In genomic region chr15:81813215-81813614, GRCh38 we compare ENCODE assay signal across 13 cellular contexts.
DNase-seq lines count a peak whose midpoint lies in the region; ATAC-seq and TF ChIP-seq lines count a peak whose summit lies in the region.
"Had no signal": no experiment of that assay in that cellular context is flagged by ENCODE, and none has a peak within 500 bp of the region (broad histone marks: within the 10 kb centered on the region; RNA-seq: fewer than 3 reads in every experiment).

No MANE protein-coding gene starts in this region.

- no peaks in the 10 kb centered on the region for H3K36me3 ChIP-seq in GM23338 (ENCODE audit: insufficient read depth)

- H3K27ac Mint-ChIP-seq in GM23338, result no peak overlapping the region
- no peak overlapping the region for H3K27ac Mint-ChIP-seq in activated T-helper 2 cell treated with anti-CD3 and anti-CD28 coated beads, Interferon-gamma antibody, Interleukin-2, Interleukin-4, amounts not matched to agents 10 μg/mL and 5 μg/mL and 100 μg/mL, durations not matched to agents 14 hours and 24 hours and 36 hours
- H3K27ac Mint-ChIP-seq: activated naive CD4-positive, alpha-beta T cell treated with anti-CD3 and anti-CD28 coated beads for 36 hours; CD4-positive, alpha-beta T cell; stimulated activated naive CD8-positive, alpha-beta T cell treated with anti-CD3 and anti-CD28 coated beads, Interleukin-15, Interleukin-2, amounts not matched to agents 100 ng/mL and 50 ng/mL, for 24 hours had no signal

- no peaks in the 10 kb centered on the region for H3F3A ChIP-seq in GM23338 (replicated peaks; ENCODE audit: low read depth)

- TF ChIP-seq CTCF in GM23338 (conservative IDR thresholded peaks at IDR 0.05; ENCODE audit: low read depth in 2 of 2) (peak; percentile 70 to 89), fibroblast of villous mesenchyme (IDR thresholded peaks at IDR 0.05; ENCODE audit: insufficient read depth, low read depth, low read length) (peak; percentile 21)

- no peaks in the 10 kb centered on the region for H3K27me3 Mint-ChIP-seq in GM23338 (ENCODE audit: insufficient read depth, low read depth, poor library complexity)
- H3K27me3 Mint-ChIP-seq in activated T-helper 2 cell treated with anti-CD3 and anti-CD28 coated beads, Interferon-gamma antibody, Interleukin-2, Interleukin-4, amounts not matched to agents 10 μg/mL and 5 μg/mL and 100 μg/mL, durations not matched to agents 14 hours and 24 hours and 36 hours (ENCODE audit: low read depth), result no peaks in the 10 kb centered on the region
- H3K27me3 Mint-ChIP-seq: CD4-positive, alpha-beta T cell had no signal

- H3K4me1 Mint-ChIP-seq in GM23338, result peaks cover 9% of the 10 kb centered on the region; the same call in 2 of the 3 replicates
- H3K4me1 Mint-ChIP-seq in activated T-helper 2 cell treated with anti-CD3 and anti-CD28 coated beads, Interferon-gamma antibody, Interleukin-2, Interleukin-4, amounts not matched to agents 10 μg/mL and 5 μg/mL and 100 μg/mL, durations not matched to agents 14 hours and 24 hours and 36 hours (ENCODE audit: low read depth), result no peaks in the 10 kb centered on the region

- no peaks in the 10 kb centered on the region for H3K27me3 ChIP-seq in GM23338 (ENCODE audit: insufficient read depth)

- in situ Hi-C loops in ACHN (cut with HindIII; ENCODE audit: low pct_ligation_motif_present, low pct_unique_long_range_greater_than_20kb, low sequenced_read_pairs), result no loop called here

- intact Hi-C loops in activated T-helper 2 cell treated with anti-CD3 and anti-CD28 coated beads, Interferon-gamma antibody, Interleukin-2, Interleukin-4, amounts not matched to agents 10 μg/mL and 5 μg/mL and 100 μg/mL, durations not matched to agents 14 hours and 24 hours and 36 hours (cut with micrococcal nuclease), result no loop called here

- H3K9me3 Mint-ChIP-seq in GM23338, result no peaks in the 10 kb centered on the region
- H3K9me3 Mint-ChIP-seq in activated T-helper 2 cell treated with anti-CD3 and anti-CD28 coated beads, Interferon-gamma antibody, Interleukin-2, Interleukin-4, amounts not matched to agents 10 μg/mL and 5 μg/mL and 100 μg/mL, durations not matched to agents 14 hours and 24 hours and 36 hours, result no peaks in the 10 kb centered on the region
- H3K9me3 Mint-ChIP-seq: activated naive CD4-positive, alpha-beta T cell treated with anti-CD3 and anti-CD28 coated beads for 36 hours; CD4-positive, alpha-beta T cell; stimulated activated naive CD8-positive, alpha-beta T cell treated with anti-CD3 and anti-CD28 coated beads, Interleukin-15, Interleukin-2, amounts not matched to agents 100 ng/mL and 50 ng/mL, for 24 hours had no signal

- no peaks in the 10 kb centered on the region for H3K9me2 ChIP-seq in GM23338 (ENCODE audit: insufficient read depth)

- no peaks in the 10 kb centered on the region for H3K36me3 Mint-ChIP-seq in GM23338 (ENCODE audit: low read depth)
- H3K36me3 Mint-ChIP-seq in activated T-helper 2 cell treated with anti-CD3 and anti-CD28 coated beads, Interferon-gamma antibody, Interleukin-2, Interleukin-4, amounts not matched to agents 10 μg/mL and 5 μg/mL and 100 μg/mL, durations not matched to agents 14 hours and 24 hours and 36 hours (ENCODE audit: low read depth), result no peaks in the 10 kb centered on the region

- H3K79me2 ChIP-seq in GM23338 (replicated peaks; ENCODE audit: insufficient read depth), result no peaks in the 10 kb centered on the region

- H3K27ac ChIP-seq in GM23338 (ENCODE audit: low read depth), result no peak overlapping the region
- H3K27ac ChIP-seq: skin epidermis had no signal

- ATAC-seq in GM23338, result peak; percentile 98
- no peak for ATAC-seq in GM18868 (IDR thresholded peaks at IDR 0.05; ENCODE audit: unreplicated experiment)

- H2AFZ ChIP-seq in GM23338, result no peak overlapping the region

- no peaks in the 10 kb centered on the region for H3K4me1 ChIP-seq in GM23338 (ENCODE audit: insufficient read depth)

- peak; percentile 8 for DNase-seq in ACHN
- DNase-seq in GM23338 (ENCODE audit: low spot score), result peak; percentile 85
- DNase-seq in NCI-H774 (lab: John Stamatoyannopoulos, UW), result peak; percentile 30
- DNase-seq in fibroblast of villous mesenchyme (ENCODE audit: low read depth), result no peak
- DNase-seq in A172 (ENCODE audit: low spot score), result no peak
- DNase-seq in nucleus accumbens (lab: John Stamatoyannopoulos, UW), result no peak
- DNase-seq in activated T-helper 2 cell treated with anti-CD3 and anti-CD28 coated beads, Interferon-gamma antibody, Interleukin-2, Interleukin-4, amounts not matched to agents 10 μg/mL and 5 μg/mL and 100 μg/mL, durations not matched to agents 14 hours and 24 hours and 36 hours (ENCODE audit: low spot score), result no peak
- DNase-seq: activated naive CD4-positive, alpha-beta T cell treated with anti-CD3 and anti-CD28 coated beads for 36 hours; CD4-positive, alpha-beta T cell; NCI-H1694 had no signal

- no peak overlapping the region for H3K4me2 ChIP-seq in GM23338

- H3K4me3 ChIP-seq in GM23338, result no peak overlapping the region
- no peak overlapping the region for H3K4me3 ChIP-seq in fibroblast of villous mesenchyme (ENCODE audit: low read depth, low read length)
- H3K4me3 ChIP-seq: skin epidermis had no signal

- no peaks in the 10 kb centered on the region; the same call in 1 of the 2 replicates for H4K20me1 ChIP-seq in GM23338 (replicated peaks; ENCODE audit: insufficient read depth)

- H3K4me3 Mint-ChIP-seq in GM23338, result no peak overlapping the region
- no peak overlapping the region for H3K4me3 Mint-ChIP-seq in activated T-helper 2 cell treated with anti-CD3 and anti-CD28 coated beads, Interferon-gamma antibody, Interleukin-2, Interleukin-4, amounts not matched to agents 10 μg/mL and 5 μg/mL and 100 μg/mL, durations not matched to agents 14 hours and 24 hours and 36 hours (ENCODE audit: low read depth)
- H3K4me3 Mint-ChIP-seq: activated naive CD4-positive, alpha-beta T cell treated with anti-CD3 and anti-CD28 coated beads for 36 hours; CD4-positive, alpha-beta T cell; stimulated activated naive CD8-positive, alpha-beta T cell treated with anti-CD3 and anti-CD28 coated beads, Interleukin-15, Interleukin-2, amounts not matched to agents 100 ng/mL and 50 ng/mL, for 24 hours had no signal

TF ChIP-seq in GM23338, 12 proteins besides CTCF, POLR2A, EP300 and RAD21:
- TF ChIP-seq REST (IDR thresholded peaks at IDR 0.05; ENCODE audit: unreplicated experiment), result no peak
TF ChIP-seq in GM23338: peak in this region for 0.

Comparison
In these comparisons a context has a peak if more than half of its experiments do, and no peak if none do; other contexts are left out.
1. DNase-seq: peak in ACHN (single experiment), GM23338 (single experiment) and NCI-H774 (single experiment); none in fibroblast of villous mesenchyme (single experiment), A172 (single experiment), nucleus accumbens (0 of 56) and activated T-helper 2 cell treated with anti-CD3 and anti-CD28 coated beads, Interferon-gamma antibody, Interleukin-2, Interleukin-4, amounts not matched to agents 10 μg/mL and 5 μg/mL and 100 μg/mL, durations not matched to agents 14 hours and 24 hours and 36 hours (single experiment).